8 cellular contexts compared by ENCODE assay signal in the genomic region with DNA sequence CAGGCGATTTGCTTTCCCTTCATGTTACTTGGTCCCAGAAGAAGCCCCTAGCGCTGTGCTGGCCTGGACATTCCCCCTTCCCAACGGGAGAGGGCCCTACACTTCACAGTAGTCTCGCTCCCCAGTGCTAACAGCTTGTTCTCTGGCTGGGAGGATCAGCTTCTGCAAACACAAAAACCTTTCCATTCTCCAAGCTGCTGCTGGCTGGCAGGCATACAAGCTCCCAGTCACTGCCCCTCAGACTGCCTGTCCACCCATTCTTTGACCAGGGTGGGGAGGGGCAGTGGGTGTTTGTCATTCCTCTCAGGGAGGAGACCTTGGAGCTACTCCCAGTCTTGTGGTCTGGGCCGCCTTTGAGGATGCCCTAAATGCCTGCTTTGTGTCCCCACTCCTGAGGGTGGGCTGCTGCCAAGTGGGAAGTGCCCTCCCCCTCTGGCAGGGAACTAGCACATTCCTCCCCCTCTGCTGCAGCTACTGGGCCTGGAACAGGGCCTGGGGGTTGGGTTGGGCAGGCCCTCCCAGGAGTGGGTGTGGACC. TPM values are rescaled to one million over a fixed set of nuclear protein-coding genes. Genes with fewer than 3 reads are reported as not detected.
A peak's percentile ranks its signal among the peaks of the same experiment; 100 is the strongest.
DNase-seq lines count a peak whose midpoint lies in the region; ATAC-seq and TF ChIP-seq lines count a peak whose summit lies in the region.

No MANE protein-coding gene starts in this region.

- H4K20me1 ChIP-seq in GM23338 (replicated peaks; ENCODE audit: insufficient read depth): no peaks in the 10 kb centered on the region

- TF ChIP-seq POLR2A in heart left ventricle (IDR thresholded peaks at IDR 0.05) (no peak), erythroblast (IDR thresholded peaks at IDR 0.05; ENCODE audit: low read length) (no peak)

- H3K36me3 Mint-ChIP-seq in GM23338 (ENCODE audit: low read depth): no peaks in the 10 kb centered on the region
- H3K36me3 Mint-ChIP-seq in activated naive CD8-positive, alpha-beta T cell treated with anti-CD3 and anti-CD28 coated beads for 36 hours: no peaks in the 10 kb centered on the region

- H3K9me3 ChIP-seq in heart left ventricle: no peaks in the 10 kb centered on the region

- H3F3A ChIP-seq in GM23338 (replicated peaks; ENCODE audit: low read depth): no peaks in the 10 kb centered on the region

- ATAC-seq in GM23338 (peak; percentile 81), heart left ventricle (peak; percentile 60 to 87 (median 81)), HG02840 (IDR thresholded peaks at IDR 0.05; ENCODE audit: low FRiP score, unreplicated experiment) (no peak)

- TF ChIP-seq CTCF in GM23338 (conservative IDR thresholded peaks at IDR 0.05; ENCODE audit: low read depth in 2 of 2) (peak in 1 of 2 experiments; percentile 62; a peak in 2 of 4 replicates), WI38 (IDR thresholded peaks at IDR 0.05; ENCODE audit: low read depth, low read length) (0 out of 2 replicates have a peak, but pooled peaks have one; percentile 13), heart left ventricle (IDR thresholded peaks at IDR 0.05) (peak in 10 of 12 donors; percentile 17 to 55 (median 31)), retinal pigment epithelial cell (conservative IDR thresholded peaks at IDR 0.05; ENCODE audit: low read depth, low read length) (peak; percentile 43)

- no peak overlapping the region for H3K27ac Mint-ChIP-seq in GM23338
- no peak overlapping the region for H3K27ac Mint-ChIP-seq in activated naive CD8-positive, alpha-beta T cell treated with anti-CD3 and anti-CD28 coated beads for 36 hours

- H3K79me2 ChIP-seq in GM23338 (replicated peaks; ENCODE audit: insufficient read depth): no peaks in the 10 kb centered on the region

- H3K4me1 ChIP-seq in GM23338 (ENCODE audit: insufficient read depth) (0 out of 2 replicates have a peak, but pooled peaks cover 6% of the 10 kb centered on the region), heart left ventricle (peaks cover 0 to 26% (median 15%) of the 10 kb centered on the region in 12 donors)

- peaks cover 2% of the 10 kb centered on the region; the same call in 1 of the 3 replicates for H3K4me1 Mint-ChIP-seq in GM23338
- H3K4me1 Mint-ChIP-seq in activated naive CD8-positive, alpha-beta T cell treated with anti-CD3 and anti-CD28 coated beads for 36 hours: peaks cover 6% of the 10 kb centered on the region

- H3K9me3 Mint-ChIP-seq in GM23338: no peaks in the 10 kb centered on the region
- H3K9me3 Mint-ChIP-seq in activated naive CD8-positive, alpha-beta T cell treated with anti-CD3 and anti-CD28 coated beads for 36 hours: no peaks in the 10 kb centered on the region

- H3K27ac ChIP-seq in GM23338 (ENCODE audit: low read depth) (no peak overlapping the region), heart left ventricle (peak overlapping the region in 1 of 12 donors; percentile 14)

- H3K27me3 Mint-ChIP-seq in GM23338 (ENCODE audit: insufficient read depth, low read depth, poor library complexity): peaks cover 6% of the 10 kb centered on the region
- peaks cover 4% of the 10 kb centered on the region for H3K27me3 Mint-ChIP-seq in activated naive CD8-positive, alpha-beta T cell treated with anti-CD3 and anti-CD28 coated beads for 36 hours

- H3K4me2 ChIP-seq in GM23338: no peak overlapping the region

- peak; percentile 51 for DNase-seq in GM23338 (ENCODE audit: low spot score)
- DNase-seq in heart left ventricle: peak in 4 of 5 donors; percentile 55 to 62 (median 62)
- peak; percentile 9 for DNase-seq in retinal pigment epithelial cell (ENCODE audit: low read depth)
- DNase-seq in activated CD4-positive, alpha-beta T cell treated with anti-CD3 and anti-CD28 coated beads for 1 hour: no peak
- DNase-seq in activated naive CD8-positive, alpha-beta T cell treated with anti-CD3 and anti-CD28 coated beads for 36 hours: no peak
- no peak for DNase-seq in erythroblast (lab: John Stamatoyannopoulos, UW)

- H2AFZ ChIP-seq in GM23338: no peak overlapping the region

- H3K9me2 ChIP-seq in GM23338 (ENCODE audit: insufficient read depth): no peaks in the 10 kb centered on the region

- H3K4me3 ChIP-seq in GM23338 (no peak overlapping the region), WI38 (ENCODE audit: low read depth, low read length) (no peak overlapping the region), heart left ventricle (no peak overlapping the region), retinal pigment epithelial cell (ENCODE audit: low read length) (no peak overlapping the region)

- 18 to 21% (median 20%) methylated on average over 5 of the region's 5 CpGs for WGBS in heart left ventricle, 4 donors

- no peaks in the 10 kb centered on the region for H3K27me3 ChIP-seq in GM23338 (ENCODE audit: insufficient read depth)
- peaks cover 0 to 5% (median 0%) of the 10 kb centered on the region in 9 donors for H3K27me3 ChIP-seq in heart left ventricle

- intact Hi-C loops in heart left ventricle (cut with DNase I): loop anchor here (2.0 to 10.0 kb wide), 13 partner anchors 45 to 170 kb away; no protein-coding TSS in a partner anchor

- H3K36me3 ChIP-seq in GM23338 (ENCODE audit: insufficient read depth) (no peaks in the 10 kb centered on the region), heart left ventricle (no peaks in the 10 kb centered on the region)

- no peak overlapping the region for H3K4me3 Mint-ChIP-seq in GM23338
- H3K4me3 Mint-ChIP-seq in activated naive CD8-positive, alpha-beta T cell treated with anti-CD3 and anti-CD28 coated beads for 36 hours: no peak overlapping the region

RNA-seq across cellular contexts. Expression of a gene that starts 20.8 kb away (rescaled TPM):
- total RNA-seq in GM23338 (2014; rRNA removed; shearing (Covaris generic)): 9.2 and 13.8 TPM in 2 replicates
- polyA plus RNA-seq in GM23338 (2016; fragmentation: Nextera tagmentation; extraction: Ambion mirVana): 17.5 and 19.7 TPM in 2 replicates
- 1 to 10 TPM in 1 of 9 donors, under 1 TPM in 6, not detected in 2; 0.37 to 1.2 (median 0.52) TPM for total RNA-seq in heart left ventricle
- under 1 TPM; 0.26 to 0.27 TPM for polyA plus RNA-seq in heart left ventricle
- under 1 TPM in 1 of 2 experiments, not detected in 1; 0.27 TPM for total RNA-seq in activated naive CD8-positive, alpha-beta T cell treated with anti-CD3 and anti-CD28 coated beads for 36 hours

RNA-seq across cellular contexts. Expression of a gene that starts 43.4 kb away (rescaled TPM):
- 0.19 and 1.0 TPM in 2 replicates for total RNA-seq in GM23338 (2014; rRNA removed; shearing (Covaris generic))
- polyA plus RNA-seq in GM23338 (2016; fragmentation: Nextera tagmentation; extraction: Ambion mirVana) (0.82 and 1.1 TPM in 2 replicates), heart left ventricle (under 1 TPM in 1 of 2 donors, not detected in 1; 0.36 TPM)
- under 1 TPM in 2 of 9 donors, not detected in 7; 0.43 to 0.86 TPM for total RNA-seq in heart left ventricle
- not detected for total RNA-seq in activated naive CD8-positive, alpha-beta T cell treated with anti-CD3 and anti-CD28 coated beads for 36 hours

RNA-seq across cellular contexts. Expression of a gene that starts 43.6 kb away (rescaled TPM):
- 6.1 and 7.2 TPM in 2 replicates for total RNA-seq in GM23338 (2014; rRNA removed; shearing (Covaris generic))
- polyA plus RNA-seq in GM23338 (2016; fragmentation: Nextera tagmentation; extraction: Ambion mirVana) (3.3 and 3.8 TPM in 2 replicates), heart left ventricle (10 to 100 TPM; 15.4 to 39.1 TPM)
- total RNA-seq in heart left ventricle: 10 to 100 TPM; 12.7 to 36.7 (median 25.9) TPM
- 1 to 10 TPM; 7.5 to 8.2 TPM for total RNA-seq in activated naive CD8-positive, alpha-beta T cell treated with anti-CD3 and anti-CD28 coated beads for 36 hours

Comparison
In these comparisons a context has a peak if more than half of its experiments do, and no peak if none do; other contexts are left out.
1. DNase-seq: peak in GM23338 (single experiment), heart left ventricle (4 of 5) and retinal pigment epithelial cell (single experiment); none in activated CD4-positive, alpha-beta T cell treated with anti-CD3 and anti-CD28 coated beads for 1 hour (single experiment), activated naive CD8-positive, alpha-beta T cell treated with anti-CD3 and anti-CD28 coated beads for 36 hours (single experiment) and erythroblast (0 of 2).